ENCODE assay signal across 24 cellular contexts in genomic region chr10:124526621-124527267, GRCh38.
DNase-seq lines count a peak whose midpoint lies in the region; ATAC-seq, FAIRE-seq and TF ChIP-seq lines count a peak whose summit lies in the region.
"Had no signal": no experiment of that assay in that cellular context is flagged by ENCODE, and none has a peak within 500 bp of the region (broad histone marks: within the 10 kb centered on the region; RNA-seq: fewer than 3 reads in every experiment).

No MANE protein-coding gene starts in this region.

- no TSS peak for BruUV-seq in HepG2 (replicated peaks; lab: Mats Ljungman, UMichigan)

- peaks cover 3% of the 10 kb centered on the region; the same call in 1 of the 2 replicates for H4K20me1 ChIP-seq in HepG2 (ENCODE audit: insufficient read depth, low read length)

- in situ Hi-C loops in HepG2 (cut with HindIII; ENCODE audit: extremely low pct_ligation_motif_present, low pct_unique_long_range_greater_than_20kb) = no loop called here

- H2AFZ ChIP-seq in HepG2 (ENCODE audit: low read length) = no peak overlapping the region
- H2AFZ ChIP-seq in neuronal stem cell (ENCODE audit: low read length) = no peak overlapping the region

- no peak overlapping the region for H3K27ac ChIP-seq in HepG2 (ENCODE audit: extremely low read length, insufficient read depth, low read length)
- no peak overlapping the region for H3K27ac ChIP-seq in right lobe of liver
- H3K27ac ChIP-seq in neuronal stem cell (replicated peaks; ENCODE audit: low read length) = no peak overlapping the region
- H3K27ac ChIP-seq in effector memory CD4-positive, alpha-beta T cell (ENCODE audit: insufficient read depth, low read length, poor library complexity, severe bottlenecking) = no peak overlapping the region
- H3K27ac ChIP-seq: KMS-11, SJSA1 had no signal

- no peaks in the 10 kb centered on the region for H3K9me3 ChIP-seq in HepG2 (ENCODE audit: low read length)
- no peaks in the 10 kb centered on the region for H3K9me3 ChIP-seq in right lobe of liver
- peaks cover 0 to 2% of the 10 kb centered on the region in 2 donors for H3K9me3 ChIP-seq in neuronal stem cell (replicated peaks in 1 of 2; ENCODE audit: control insufficient read depth in 2 of 2, insufficient read depth in 1 of 2, low read depth in 1 of 2, low read length in 2 of 2)
- H3K9me3 ChIP-seq in effector memory CD4-positive, alpha-beta T cell (ENCODE audit: control insufficient read depth, low read length) = no peaks in the 10 kb centered on the region
- H3K9me3 ChIP-seq: BE2C had no signal

- H2BK12ac ChIP-seq in neuronal stem cell (ENCODE audit: low read length) = peak overlapping the region; percentile 36

- H3K9ac ChIP-seq in HepG2 (ENCODE audit: insufficient read depth, low read depth, low read length) (no peak overlapping the region), neuronal stem cell (ENCODE audit: low read depth, low read length, poor library complexity) (no peak overlapping the region)
- H3K9ac ChIP-seq: KMS-11 had no signal

- no peak for TF ChIP-seq POLR2A in HepG2 (IDR thresholded peaks at IDR 0.05; ENCODE audit: insufficient read depth in 1 of 2, low read depth in 2 of 2, low read length in 2 of 2)
- no peak for TF ChIP-seq POLR2A in right lobe of liver (IDR thresholded peaks at IDR 0.05)

- H3K36me3 Mint-ChIP-seq in chondrocyte (ENCODE audit: low read depth) = no peaks in the 10 kb centered on the region
- H3K36me3 Mint-ChIP-seq: CD8-positive, alpha-beta T cell had no signal

- 38% methylated on average over 13 of the region's 17 CpGs for WGBS in HepG2 (ENCODE audit: low lambda C conversion rate)
- 20% methylated on average over 1 of the region's 17 CpGs for WGBS in right lobe of liver (ENCODE audit: insufficient coverage, low coverage, low lambda C conversion rate, missing lambda C conversion rate)
- no CpG with 5 or more reads among the region's 17 CpGs for WGBS in neuronal stem cell (ENCODE audit: extremely low coverage in 2 of 2, insufficient read length in 2 of 2, insufficient replicate concordance in 1 of 2), 2 donors

- H3K79me2 ChIP-seq in HepG2 (ENCODE audit: insufficient read depth, low read length) = no peaks in the 10 kb centered on the region

- H3K14ac ChIP-seq in neuronal stem cell (ENCODE audit: low read length) = peak overlapping the region; percentile 91

- no peaks in the 10 kb centered on the region for H3K79me1 ChIP-seq in neuronal stem cell (ENCODE audit: low read depth, low read length)

- no peak for FAIRE-seq in HepG2 (lab: Jason Lieb, UNC)
- FAIRE-seq: A204.1, GM12891, GM19239 had no signal

- TF ChIP-seq EP300 in HepG2 (IDR thresholded peaks at IDR 0.05; ENCODE audit: low read depth in 2 of 2, low read length in 2 of 2) = no peak
- no peak for TF ChIP-seq EP300 in HepG2 (CRISPR knock-in tag; IDR thresholded peaks at IDR 0.05; ENCODE audit: borderline replicate concordance)

- H3K27ac Mint-ChIP-seq in chondrocyte (ENCODE audit: unreplicated experiment) = no peak overlapping the region
- H3K27ac Mint-ChIP-seq: CD8-positive, alpha-beta T cell had no signal

- peaks cover 48% of the 10 kb centered on the region for H3K4me1 ChIP-seq in HepG2 (ENCODE audit: insufficient read depth, low read length)
- H3K4me1 ChIP-seq in right lobe of liver = peaks cover 0 to 7% (median 4%) of the 10 kb centered on the region in 4 donors
- peaks cover 5 to 12% of the 10 kb centered on the region in 2 donors for H3K4me1 ChIP-seq in neuronal stem cell (ENCODE audit: control insufficient read depth in 2 of 2, insufficient read depth in 1 of 2, low read depth in 1 of 2, low read length in 2 of 2)
- H3K4me1 ChIP-seq in effector memory CD4-positive, alpha-beta T cell (ENCODE audit: control insufficient read depth, insufficient read depth, low read length, poor library complexity, severe bottlenecking) = peaks cover 9% of the 10 kb centered on the region

- H3K36me3 ChIP-seq in HepG2 (replicated peaks in 1 of 2; ENCODE audit: control insufficient read depth in 1 of 2, insufficient read depth in 2 of 2, low read length in 2 of 2) = no peaks in the 10 kb centered on the region
- H3K36me3 ChIP-seq in right lobe of liver = no peaks in the 10 kb centered on the region
- no peaks in the 10 kb centered on the region for H3K36me3 ChIP-seq in neuronal stem cell (replicated peaks in 1 of 2; ENCODE audit: control insufficient read depth in 2 of 2, insufficient read depth in 2 of 2, low read length in 2 of 2)
- H3K36me3 ChIP-seq in effector memory CD4-positive, alpha-beta T cell (ENCODE audit: control insufficient read depth, insufficient read depth, low read length) = no peaks in the 10 kb centered on the region
- H3K36me3 ChIP-seq: BE2C had no signal

- CTCF ChIA-PET in HepG2 (lab: Yijun Ruan, JAX; ENCODE audit: low intra/inter-chr PET ratio, low total read pairs) = no interaction called here

- H3K27me3 ChIP-seq in HepG2 (ENCODE audit: control insufficient read depth in 1 of 2, insufficient read depth in 2 of 2, low read length in 2 of 2) = peaks cover 0 to 3% of the 10 kb centered on the region in 2 experiments; a peak in 1 of 5 replicates
- H3K27me3 ChIP-seq in right lobe of liver = no peaks in the 10 kb centered on the region
- H3K27me3 ChIP-seq in neuronal stem cell (ENCODE audit: control insufficient read depth in 3 of 3, insufficient read depth in 3 of 3, low read depth in 1 of 3, low read length in 3 of 3) = no peaks in the 10 kb centered on the region
- H3K27me3 ChIP-seq in effector memory CD4-positive, alpha-beta T cell (replicated peaks; ENCODE audit: control insufficient read depth, insufficient read depth, low read length, poor library complexity, severe bottlenecking) = no peaks in the 10 kb centered on the region
- H3K27me3 ChIP-seq: BE2C, SJSA1 had no signal

- no peak overlapping the region for H3K4me3 Mint-ChIP-seq in chondrocyte (ENCODE audit: unreplicated experiment)
- H3K4me3 Mint-ChIP-seq: CD8-positive, alpha-beta T cell had no signal

- peak overlapping the region; percentile 85 for H2AK5ac ChIP-seq in neuronal stem cell (ENCODE audit: low read depth, low read length)

- intact Hi-C loops in HepG2 (cut with micrococcal nuclease; ENCODE audit: unreplicated experiment) (no loop called here), right lobe of liver (cut with DNase I) (no loop called here)

- no peak overlapping the region for H4K8ac ChIP-seq in neuronal stem cell (ENCODE audit: low read depth, low read length)

- no peak overlapping the region for H2BK15ac ChIP-seq in neuronal stem cell (ENCODE audit: low read length)

- H3K4ac ChIP-seq in neuronal stem cell (ENCODE audit: low read length) = no peak overlapping the region

- no peak overlapping the region for H3K23ac ChIP-seq in neuronal stem cell (ENCODE audit: low read depth, low read length, poor library complexity)

- H3K4me3 ChIP-seq in HepG2 (replicated peaks in 1 of 3; ENCODE audit: insufficient read depth in 1 of 3, low read depth in 2 of 3, low read length in 3 of 3) (no peak overlapping the region; a peak in 1 of 6 replicates), right lobe of liver (no peak overlapping the region), neuronal stem cell (ENCODE audit: low read length in 2 of 2) (no peak overlapping the region)
- H3K4me3 ChIP-seq in effector memory CD4-positive, alpha-beta T cell (ENCODE audit: insufficient read depth, low read depth, low read length, poor library complexity, severe bottlenecking) = no peak overlapping the region
- H3K4me3 ChIP-seq: SJSA1 had no signal

- no peaks in the 10 kb centered on the region for H3K9me3 Mint-ChIP-seq in chondrocyte (ENCODE audit: low read depth)
- H3K9me3 Mint-ChIP-seq: CD8-positive, alpha-beta T cell had no signal

- no peak for TF ChIP-seq CTCF in HepG2 (CRISPR knock-in tag; IDR thresholded peaks at IDR 0.05)
- TF ChIP-seq CTCF in right lobe of liver (IDR thresholded peaks at IDR 0.05) = no peak
- no peak for TF ChIP-seq CTCF in chondrocyte (IDR thresholded peaks at IDR 0.05)

- no peak overlapping the region for H4K91ac ChIP-seq in neuronal stem cell (ENCODE audit: low read depth, low read length, poor library complexity)

- peaks cover 18% of the 10 kb centered on the region for H3K4me1 Mint-ChIP-seq in chondrocyte (ENCODE audit: low read depth)

- no peaks in the 10 kb centered on the region for H3K27me3 Mint-ChIP-seq in chondrocyte (ENCODE audit: low read depth)

- no peak overlapping the region for H2BK5ac ChIP-seq in neuronal stem cell (ENCODE audit: low read length)

- H2BK120ac ChIP-seq in neuronal stem cell (ENCODE audit: low read depth, low read length) = no peak overlapping the region

- ATAC-seq in HepG2 (no peak), right lobe of liver (no peak)
- ATAC-seq: CD8-positive, alpha-beta T cell; PC-3 had no signal

- H3K4me2 ChIP-seq in HepG2 (ENCODE audit: low read depth, low read length) = peak overlapping the region; percentile 42; the same call in 1 of the 2 replicates
- H3K4me2 ChIP-seq in neuronal stem cell (ENCODE audit: insufficient read depth, low read length, poor library complexity, severe bottlenecking) = no peak overlapping the region
- H3K4me2 ChIP-seq: KMS-11 had no signal

- H3K18ac ChIP-seq in neuronal stem cell (ENCODE audit: low read length) = peak overlapping the region; percentile 27

- POLR2A ChIA-PET in HepG2 (lab: Yijun Ruan, JAX) = no interaction called here

- no peak for DNase-seq in HepG2 (ENCODE audit: low spot score)
- no peak for DNase-seq in right lobe of liver
- DNase-seq in chondrocyte (ENCODE audit: low spot score) = peak; percentile 91
- no peak for DNase-seq in neuronal stem cell (ENCODE audit: low spot score)
- no peak for DNase-seq in effector memory CD4-positive, alpha-beta T cell
- no peak for DNase-seq in activated CD4-positive, alpha-beta T cell treated with anti-CD3 and anti-CD28 coated beads for 4 hours
- DNase-seq in stimulated activated CD4-positive, alpha-beta T cell treated with anti-CD3 and anti-CD28 coated beads, Interleukin-1b, Interleukin-23, amount 100 ng/mL, for 48 hours = no peak
- no peak for DNase-seq in stimulated activated CD4-positive, alpha-beta T cell treated with anti-CD3 and anti-CD28 coated beads, Interleukin-12 subunit alpha, Interleukin-12 subunit beta, amount 100 ng/mL, for 4 hours
- DNase-seq: BE2C; Calu3; CD8-positive, alpha-beta T cell; EL; GOT3; MV-4-11; NCI-H1694 treated with DMSO at 0.1 percent for 48 hours; NCI-H510A treated with DMSO at 0.1 percent for 48 hours; NCI-H774; PC-3; RPMI8226 had no signal

- TF ChIP-seq RAD21 in HepG2 (CRISPR knock-in tag; IDR thresholded peaks at IDR 0.05) = no peak

TF ChIP-seq in HepG2, 621 proteins besides CTCF, POLR2A, EP300 and RAD21:
- TF ChIP-seq MED13 (CRISPR knock-in tag; IDR thresholded peaks at IDR 0.05) (no peak), RNF2 (conservative IDR thresholded peaks at IDR 0.05; ENCODE audit: low read depth) (no peak)
- TF ChIP-seq, protein P1, sequence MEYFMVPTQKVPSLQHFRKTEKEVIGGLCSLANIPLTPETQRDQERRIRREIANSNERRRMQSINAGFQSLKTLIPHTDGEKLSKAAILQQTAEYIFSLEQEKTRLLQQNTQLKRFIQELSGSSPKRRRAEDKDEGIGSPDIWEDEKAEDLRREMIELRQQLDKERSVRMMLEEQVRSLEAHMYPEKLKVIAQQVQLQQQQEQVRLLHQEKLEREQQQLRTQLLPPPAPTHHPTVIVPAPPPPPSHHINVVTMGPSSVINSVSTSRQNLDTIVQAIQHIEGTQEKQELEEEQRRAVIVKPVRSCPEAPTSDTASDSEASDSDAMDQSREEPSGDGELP (IDR thresholded peaks at IDR 0.05; ENCODE audit: borderline replicate concordance, low read depth) = peak; percentile 30; the same call in 1 of the 2 replicates
TF ChIP-seq in HepG2: peak in this region for 1.
